1 cellular context compared by ENCODE assay signal in the genomic region with DNA sequence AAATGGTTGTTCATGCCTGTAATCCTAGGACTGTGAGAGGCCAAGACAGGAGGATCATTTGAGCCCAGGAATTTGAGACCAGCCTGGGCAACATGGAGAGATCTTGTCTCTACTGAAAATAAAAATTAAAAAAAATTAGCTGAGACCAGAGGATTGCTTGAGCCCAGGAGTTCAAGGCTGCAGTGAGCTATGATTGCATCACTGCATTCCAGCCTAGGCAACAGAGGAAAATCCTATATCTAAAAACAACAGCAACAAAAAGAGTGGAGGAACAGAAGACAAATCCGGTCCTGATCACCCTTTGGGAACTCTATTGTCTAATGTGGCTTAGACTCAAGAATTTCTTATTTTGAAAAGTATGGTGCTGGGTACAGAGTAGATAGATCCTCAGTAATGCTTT.
TF ChIP-seq lines count a peak whose summit lies in the region.

No MANE protein-coding gene starts in this region.

TF ChIP-seq in HepG2, 621 proteins besides CTCF, POLR2A, EP300 and RAD21 (continued from another document and continues in another):
- TF ChIP-seq, protein P1, sequence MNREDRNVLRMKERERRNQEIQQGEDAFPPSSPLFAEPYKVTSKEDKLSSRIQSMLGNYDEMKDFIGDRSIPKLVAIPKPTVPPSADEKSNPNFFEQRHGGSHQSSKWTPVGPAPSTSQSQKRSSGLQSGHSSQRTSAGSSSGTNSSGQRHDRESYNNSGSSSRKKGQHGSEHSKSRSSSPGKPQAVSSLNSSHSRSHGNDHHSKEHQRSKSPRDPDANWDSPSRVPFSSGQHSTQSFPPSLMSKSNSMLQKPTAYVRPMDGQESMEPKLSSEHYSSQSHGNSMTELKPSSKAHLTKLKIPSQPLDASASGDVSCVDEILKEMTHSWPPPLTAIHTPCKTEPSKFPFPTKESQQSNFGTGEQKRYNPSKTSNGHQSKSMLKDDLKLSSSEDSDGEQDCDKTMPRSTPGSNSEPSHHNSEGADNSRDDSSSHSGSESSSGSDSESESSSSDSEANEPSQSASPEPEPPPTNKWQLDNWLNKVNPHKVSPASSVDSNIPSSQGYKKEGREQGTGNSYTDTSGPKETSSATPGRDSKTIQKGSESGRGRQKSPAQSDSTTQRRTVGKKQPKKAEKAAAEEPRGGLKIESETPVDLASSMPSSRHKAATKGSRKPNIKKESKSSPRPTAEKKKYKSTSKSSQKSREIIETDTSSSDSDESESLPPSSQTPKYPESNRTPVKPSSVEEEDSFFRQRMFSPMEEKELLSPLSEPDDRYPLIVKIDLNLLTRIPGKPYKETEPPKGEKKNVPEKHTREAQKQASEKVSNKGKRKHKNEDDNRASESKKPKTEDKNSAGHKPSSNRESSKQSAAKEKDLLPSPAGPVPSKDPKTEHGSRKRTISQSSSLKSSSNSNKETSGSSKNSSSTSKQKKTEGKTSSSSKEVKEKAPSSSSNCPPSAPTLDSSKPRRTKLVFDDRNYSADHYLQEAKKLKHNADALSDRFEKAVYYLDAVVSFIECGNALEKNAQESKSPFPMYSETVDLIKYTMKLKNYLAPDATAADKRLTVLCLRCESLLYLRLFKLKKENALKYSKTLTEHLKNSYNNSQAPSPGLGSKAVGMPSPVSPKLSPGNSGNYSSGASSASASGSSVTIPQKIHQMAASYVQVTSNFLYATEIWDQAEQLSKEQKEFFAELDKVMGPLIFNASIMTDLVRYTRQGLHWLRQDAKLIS (CRISPR knock-in tag; IDR thresholded peaks at IDR 0.05): no peak
- TF ChIP-seq ZFP1 (CRISPR knock-in tag; IDR thresholded peaks at IDR 0.05) (no peak), ASH2L (IDR thresholded peaks at IDR 0.05; ENCODE audit: insufficient read length, low read depth, low read length) (no peak), SALL1 (CRISPR knock-in tag; IDR thresholded peaks at IDR 0.05) (peak; percentile 55; the same call in 1 of the 2 replicates), DNMT1 (CRISPR knock-in tag; IDR thresholded peaks at IDR 0.05) (no peak), TEAD3 (CRISPR knock-in tag; optimal IDR thresholded peaks at IDR 0.05; ENCODE audit: borderline replicate concordance) (peak; percentile 95), TAF15 (IDR thresholded peaks at IDR 0.05; ENCODE audit: low read depth, low read length, poor library complexity, severe bottlenecking) (no peak), MYNN (CRISPR knock-in tag; IDR thresholded peaks at IDR 0.05; ENCODE audit: low read depth) (no peak), FOSL2 (CRISPR knock-in tag; IDR thresholded peaks at IDR 0.05) (0 out of 2 replicates have a peak, but pooled peaks have one; percentile 6), KMT2B (CRISPR knock-in tag; IDR thresholded peaks at IDR 0.05) (no peak), CEBPG (CRISPR knock-in tag; IDR thresholded peaks at IDR 0.05) (peak; percentile 93), JUN (CRISPR knock-in tag; IDR thresholded peaks at IDR 0.05) (no peak), KAT2B (IDR thresholded peaks at IDR 0.05; ENCODE audit: borderline replicate concordance, low read depth, low read length) (no peak), HNRNPLL (IDR thresholded peaks at IDR 0.05; ENCODE audit: low read depth, low read length, poor library complexity, severe bottlenecking) (no peak), CHD2 (IDR thresholded peaks at IDR 0.05; ENCODE audit: low read depth, low read length) (no peak), PCBP2 (optimal IDR thresholded peaks at IDR 0.05; ENCODE audit: low read depth, low read length, poor library complexity, severe bottlenecking) (no peak), CEBPB (IDR thresholded peaks at IDR 0.05; ENCODE audit: borderline replicate concordance, low read depth, low read length) (peak; percentile 90), SAP130 (CRISPR knock-in tag; IDR thresholded peaks at IDR 0.05; ENCODE audit: low read depth) (no peak), BCL6 (CRISPR knock-in tag; IDR thresholded peaks at IDR 0.05) (peak; percentile 62; the same call in 1 of the 2 replicates), TRIM24 (CRISPR knock-in tag; IDR thresholded peaks at IDR 0.05) (no peak), MEIS1 (CRISPR knock-in tag; IDR thresholded peaks at IDR 0.05; ENCODE audit: borderline replicate concordance) (no peak)
- TF ChIP-seq, protein P2, sequence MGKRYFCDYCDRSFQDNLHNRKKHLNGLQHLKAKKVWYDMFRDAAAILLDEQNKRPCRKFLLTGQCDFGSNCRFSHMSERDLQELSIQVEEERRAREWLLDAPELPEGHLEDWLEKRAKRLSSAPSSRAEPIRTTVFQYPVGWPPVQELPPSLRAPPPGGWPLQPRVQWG (CRISPR knock-in tag; IDR thresholded peaks at IDR 0.05; ENCODE audit: borderline replicate concordance, low read depth): no peak
- TF ChIP-seq, protein P3, sequence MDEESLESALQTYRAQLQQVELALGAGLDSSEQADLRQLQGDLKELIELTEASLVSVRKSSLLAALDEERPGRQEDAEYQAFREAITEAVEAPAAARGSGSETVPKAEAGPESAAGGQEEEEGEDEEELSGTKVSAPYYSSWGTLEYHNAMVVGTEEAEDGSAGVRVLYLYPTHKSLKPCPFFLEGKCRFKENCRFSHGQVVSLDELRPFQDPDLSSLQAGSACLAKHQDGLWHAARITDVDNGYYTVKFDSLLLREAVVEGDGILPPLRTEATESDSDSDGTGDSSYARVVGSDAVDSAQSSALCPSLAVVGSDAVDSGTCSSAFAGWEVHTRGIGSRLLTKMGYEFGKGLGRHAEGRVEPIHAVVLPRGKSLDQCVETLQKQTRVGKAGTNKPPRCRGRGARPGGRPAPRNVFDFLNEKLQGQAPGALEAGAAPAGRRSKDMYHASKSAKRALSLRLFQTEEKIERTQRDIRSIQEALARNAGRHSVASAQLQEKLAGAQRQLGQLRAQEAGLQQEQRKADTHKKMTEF (CRISPR knock-in tag; IDR thresholded peaks at IDR 0.05): no peak
- TF ChIP-seq, protein P4, sequence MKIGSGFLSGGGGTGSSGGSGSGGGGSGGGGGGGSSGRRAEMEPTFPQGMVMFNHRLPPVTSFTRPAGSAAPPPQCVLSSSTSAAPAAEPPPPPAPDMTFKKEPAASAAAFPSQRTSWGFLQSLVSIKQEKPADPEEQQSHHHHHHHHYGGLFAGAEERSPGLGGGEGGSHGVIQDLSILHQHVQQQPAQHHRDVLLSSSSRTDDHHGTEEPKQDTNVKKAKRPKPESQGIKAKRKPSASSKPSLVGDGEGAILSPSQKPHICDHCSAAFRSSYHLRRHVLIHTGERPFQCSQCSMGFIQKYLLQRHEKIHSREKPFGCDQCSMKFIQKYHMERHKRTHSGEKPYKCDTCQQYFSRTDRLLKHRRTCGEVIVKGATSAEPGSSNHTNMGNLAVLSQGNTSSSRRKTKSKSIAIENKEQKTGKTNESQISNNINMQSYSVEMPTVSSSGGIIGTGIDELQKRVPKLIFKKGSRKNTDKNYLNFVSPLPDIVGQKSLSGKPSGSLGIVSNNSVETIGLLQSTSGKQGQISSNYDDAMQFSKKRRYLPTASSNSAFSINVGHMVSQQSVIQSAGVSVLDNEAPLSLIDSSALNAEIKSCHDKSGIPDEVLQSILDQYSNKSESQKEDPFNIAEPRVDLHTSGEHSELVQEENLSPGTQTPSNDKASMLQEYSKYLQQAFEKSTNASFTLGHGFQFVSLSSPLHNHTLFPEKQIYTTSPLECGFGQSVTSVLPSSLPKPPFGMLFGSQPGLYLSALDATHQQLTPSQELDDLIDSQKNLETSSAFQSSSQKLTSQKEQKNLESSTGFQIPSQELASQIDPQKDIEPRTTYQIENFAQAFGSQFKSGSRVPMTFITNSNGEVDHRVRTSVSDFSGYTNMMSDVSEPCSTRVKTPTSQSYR (CRISPR knock-in tag; IDR thresholded peaks at IDR 0.05; ENCODE audit: borderline replicate concordance): no peak
- TF ChIP-seq, protein P5, sequence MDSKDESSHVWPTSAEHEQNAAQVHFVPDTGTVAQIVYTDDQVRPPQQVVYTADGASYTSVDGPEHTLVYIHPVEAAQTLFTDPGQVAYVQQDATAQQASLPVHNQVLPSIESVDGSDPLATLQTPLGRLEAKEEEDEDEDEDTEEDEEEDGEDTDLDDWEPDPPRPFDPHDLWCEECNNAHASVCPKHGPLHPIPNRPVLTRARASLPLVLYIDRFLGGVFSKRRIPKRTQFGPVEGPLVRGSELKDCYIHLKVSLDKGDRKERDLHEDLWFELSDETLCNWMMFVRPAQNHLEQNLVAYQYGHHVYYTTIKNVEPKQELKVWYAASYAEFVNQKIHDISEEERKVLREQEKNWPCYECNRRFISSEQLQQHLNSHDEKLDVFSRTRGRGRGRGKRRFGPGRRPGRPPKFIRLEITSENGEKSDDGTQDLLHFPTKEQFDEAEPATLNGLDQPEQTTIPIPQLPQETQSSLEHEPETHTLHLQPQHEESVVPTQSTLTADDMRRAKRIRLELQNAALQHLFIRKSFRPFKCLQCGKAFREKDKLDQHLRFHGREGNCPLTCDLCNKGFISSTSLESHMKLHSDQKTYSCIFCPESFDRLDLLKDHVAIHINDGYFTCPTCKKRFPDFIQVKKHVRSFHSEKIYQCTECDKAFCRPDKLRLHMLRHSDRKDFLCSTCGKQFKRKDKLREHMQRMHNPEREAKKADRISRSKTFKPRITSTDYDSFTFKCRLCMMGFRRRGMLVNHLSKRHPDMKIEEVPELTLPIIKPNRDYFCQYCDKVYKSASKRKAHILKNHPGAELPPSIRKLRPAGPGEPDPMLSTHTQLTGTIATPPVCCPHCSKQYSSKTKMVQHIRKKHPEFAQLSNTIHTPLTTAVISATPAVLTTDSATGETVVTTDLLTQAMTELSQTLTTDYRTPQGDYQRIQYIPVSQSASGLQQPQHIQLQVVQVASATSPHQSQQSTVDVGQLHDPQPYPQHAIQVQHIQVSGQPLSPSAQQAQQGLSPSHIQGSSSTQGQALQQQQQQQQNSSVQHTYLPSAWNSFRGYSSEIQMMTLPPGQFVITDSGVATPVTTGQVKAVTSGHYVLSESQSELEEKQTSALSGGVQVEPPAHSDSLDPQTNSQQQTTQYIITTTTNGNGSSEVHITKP (CRISPR knock-in tag; IDR thresholded peaks at IDR 0.05; ENCODE audit: low read depth): no peak
- TF ChIP-seq, protein P6, sequence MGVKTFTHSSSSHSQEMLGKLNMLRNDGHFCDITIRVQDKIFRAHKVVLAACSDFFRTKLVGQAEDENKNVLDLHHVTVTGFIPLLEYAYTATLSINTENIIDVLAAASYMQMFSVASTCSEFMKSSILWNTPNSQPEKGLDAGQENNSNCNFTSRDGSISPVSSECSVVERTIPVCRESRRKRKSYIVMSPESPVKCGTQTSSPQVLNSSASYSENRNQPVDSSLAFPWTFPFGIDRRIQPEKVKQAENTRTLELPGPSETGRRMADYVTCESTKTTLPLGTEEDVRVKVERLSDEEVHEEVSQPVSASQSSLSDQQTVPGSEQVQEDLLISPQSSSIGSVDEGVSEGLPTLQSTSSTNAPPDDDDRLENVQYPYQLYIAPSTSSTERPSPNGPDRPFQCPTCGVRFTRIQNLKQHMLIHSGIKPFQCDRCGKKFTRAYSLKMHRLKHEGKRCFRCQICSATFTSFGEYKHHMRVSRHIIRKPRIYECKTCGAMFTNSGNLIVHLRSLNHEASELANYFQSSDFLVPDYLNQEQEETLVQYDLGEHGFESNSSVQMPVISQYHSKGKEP (CRISPR knock-in tag; IDR thresholded peaks at IDR 0.05): no peak
- TF ChIP-seq, protein P7, sequence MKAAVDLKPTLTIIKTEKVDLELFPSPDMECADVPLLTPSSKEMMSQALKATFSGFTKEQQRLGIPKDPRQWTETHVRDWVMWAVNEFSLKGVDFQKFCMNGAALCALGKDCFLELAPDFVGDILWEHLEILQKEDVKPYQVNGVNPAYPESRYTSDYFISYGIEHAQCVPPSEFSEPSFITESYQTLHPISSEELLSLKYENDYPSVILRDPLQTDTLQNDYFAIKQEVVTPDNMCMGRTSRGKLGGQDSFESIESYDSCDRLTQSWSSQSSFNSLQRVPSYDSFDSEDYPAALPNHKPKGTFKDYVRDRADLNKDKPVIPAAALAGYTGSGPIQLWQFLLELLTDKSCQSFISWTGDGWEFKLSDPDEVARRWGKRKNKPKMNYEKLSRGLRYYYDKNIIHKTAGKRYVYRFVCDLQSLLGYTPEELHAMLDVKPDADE (CRISPR knock-in tag; IDR thresholded peaks at IDR 0.05): no peak
- TF ChIP-seq, protein P8, sequence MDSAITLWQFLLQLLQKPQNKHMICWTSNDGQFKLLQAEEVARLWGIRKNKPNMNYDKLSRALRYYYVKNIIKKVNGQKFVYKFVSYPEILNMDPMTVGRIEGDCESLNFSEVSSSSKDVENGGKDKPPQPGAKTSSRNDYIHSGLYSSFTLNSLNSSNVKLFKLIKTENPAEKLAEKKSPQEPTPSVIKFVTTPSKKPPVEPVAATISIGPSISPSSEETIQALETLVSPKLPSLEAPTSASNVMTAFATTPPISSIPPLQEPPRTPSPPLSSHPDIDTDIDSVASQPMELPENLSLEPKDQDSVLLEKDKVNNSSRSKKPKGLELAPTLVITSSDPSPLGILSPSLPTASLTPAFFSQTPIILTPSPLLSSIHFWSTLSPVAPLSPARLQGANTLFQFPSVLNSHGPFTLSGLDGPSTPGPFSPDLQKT (CRISPR knock-in tag; IDR thresholded peaks at IDR 0.05; ENCODE audit: borderline replicate concordance): no peak
- TF ChIP-seq, protein P9, sequence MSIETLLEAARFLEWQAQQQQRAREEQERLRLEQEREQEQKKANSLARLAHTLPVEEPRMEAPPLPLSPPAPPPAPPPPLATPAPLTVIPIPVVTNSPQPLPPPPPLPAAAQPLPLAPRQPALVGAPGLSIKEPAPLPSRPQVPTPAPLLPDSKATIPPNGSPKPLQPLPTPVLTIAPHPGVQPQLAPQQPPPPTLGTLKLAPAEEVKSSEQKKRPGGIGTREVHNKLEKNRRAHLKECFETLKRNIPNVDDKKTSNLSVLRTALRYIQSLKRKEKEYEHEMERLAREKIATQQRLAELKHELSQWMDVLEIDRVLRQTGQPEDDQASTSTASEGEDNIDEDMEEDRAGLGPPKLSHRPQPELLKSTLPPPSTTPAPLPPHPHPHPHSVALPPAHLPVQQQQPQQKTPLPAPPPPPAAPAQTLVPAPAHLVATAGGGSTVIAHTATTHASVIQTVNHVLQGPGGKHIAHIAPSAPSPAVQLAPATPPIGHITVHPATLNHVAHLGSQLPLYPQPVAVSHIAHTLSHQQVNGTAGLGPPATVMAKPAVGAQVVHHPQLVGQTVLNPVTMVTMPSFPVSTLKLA (IDR thresholded peaks at IDR 0.05): no peak
- TF ChIP-seq, protein P10, sequence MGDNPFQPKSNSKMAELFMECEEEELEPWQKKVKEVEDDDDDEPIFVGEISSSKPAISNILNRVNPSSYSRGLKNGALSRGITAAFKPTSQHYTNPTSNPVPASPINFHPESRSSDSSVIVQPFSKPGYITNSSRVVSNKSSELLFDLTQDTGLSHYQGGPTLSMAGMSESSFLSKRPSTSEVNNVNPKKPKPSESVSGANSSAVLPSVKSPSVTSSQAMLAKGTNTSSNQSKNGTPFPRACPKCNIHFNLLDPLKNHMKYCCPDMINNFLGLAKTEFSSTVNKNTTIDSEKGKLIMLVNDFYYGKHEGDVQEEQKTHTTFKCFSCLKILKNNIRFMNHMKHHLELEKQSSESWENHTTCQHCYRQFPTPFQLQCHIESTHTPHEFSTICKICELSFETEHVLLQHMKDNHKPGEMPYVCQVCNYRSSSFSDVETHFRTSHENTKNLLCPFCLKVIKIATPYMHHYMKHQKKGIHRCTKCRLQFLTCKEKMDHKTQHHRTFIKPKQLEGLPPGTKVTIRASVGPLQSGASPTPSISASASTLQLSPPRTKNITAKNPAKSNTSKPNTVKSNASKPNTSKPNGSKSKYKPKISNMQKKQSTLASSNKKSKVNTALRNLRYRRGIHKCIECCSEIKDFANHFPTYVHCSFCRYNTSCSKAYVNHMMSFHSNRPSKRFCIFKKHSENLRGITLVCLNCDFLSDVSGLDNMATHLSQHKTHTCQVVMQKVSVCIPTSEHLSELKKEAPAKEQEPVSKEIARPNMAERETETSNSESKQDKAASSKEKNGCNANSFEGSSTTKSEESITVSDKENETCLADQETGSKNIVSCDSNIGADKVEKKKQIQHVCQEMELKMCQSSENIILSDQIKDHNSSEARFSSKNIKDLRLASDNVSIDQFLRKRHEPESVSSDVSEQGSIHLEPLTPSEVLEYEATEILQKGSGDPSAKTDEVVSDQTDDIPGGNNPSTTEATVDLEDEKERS (CRISPR knock-in tag; IDR thresholded peaks at IDR 0.05): no peak
